Comparison of ENCODE assay signal across 25 cellular contexts in genomic region chrX:7240929-7241328, GRCh38.
DNase-seq lines count a peak whose midpoint lies in the region; ATAC-seq, FAIRE-seq and TF ChIP-seq lines count a peak whose summit lies in the region.
"Had no signal": no experiment of that assay in that cellular context is flagged by ENCODE, and none has a peak within 500 bp of the region (broad histone marks: within the 10 kb centered on the region; RNA-seq: fewer than 3 reads in every experiment).

No MANE protein-coding gene starts in this region.

- no peak for TF ChIP-seq POLR2A in A549 (IDR thresholded peaks at IDR 0.05; ENCODE audit: low read length)
- no peak for TF ChIP-seq POLR2A in IMR-90 (IDR thresholded peaks at IDR 0.05; ENCODE audit: low read depth, low read length)

- TF ChIP-seq RAD21 in A549 (conservative IDR thresholded peaks at IDR 0.05 in 1 of 2, IDR thresholded peaks at IDR 0.05 in 1 of 2) (no peak), IMR-90 (IDR thresholded peaks at IDR 0.05; ENCODE audit: low read length) (no peak)

- no peak overlapping the region for H4K91ac ChIP-seq in IMR-90 (ENCODE audit: insufficient read depth, low read depth, low read length)

- DNase-seq in A549 (ENCODE audit: low read depth in 1 of 2, low spot score in 1 of 2), result no peak
- DNase-seq in IMR-90, result no peak
- no peak for DNase-seq in kidney
- no peak for DNase-seq in NCI-H128 (lab: John Stamatoyannopoulos, UW; ENCODE audit: unreplicated experiment)
- no peak for DNase-seq in left lung
- DNase-seq in amniotic stem cell (lab: John Stamatoyannopoulos, UW), result no peak
- DNase-seq: 8988T; BE2C; C1 segment of cervical spinal cord; CD4-positive, alpha-beta memory T cell; CD4-positive, CD25-positive, alpha-beta regulatory T cell; CD8-positive, alpha-beta memory T cell; COR-L47; DMS 273 treated with DMSO at 0.1 percent for 48 hours; DMS153; DMS53; DMS79; DND-41; EL; GDM1 had no signal

- no peak overlapping the region for H2BK15ac ChIP-seq in IMR-90 (ENCODE audit: low read depth, low read length)

- no peaks in the 10 kb centered on the region for H3K79me1 ChIP-seq in IMR-90 (ENCODE audit: low read depth in 1 of 2, low read length in 2 of 2)

- H3K9me3 ChIP-seq in A549, result no peaks in the 10 kb centered on the region
- H3K9me3 ChIP-seq in IMR-90 (ENCODE audit: control insufficient read depth, insufficient read depth, low read length), result no peaks in the 10 kb centered on the region
- H3K9me3 ChIP-seq in kidney (ENCODE audit: control insufficient read depth in 1 of 2, low read length in 2 of 2), result no peaks in the 10 kb centered on the region
- H3K9me3 ChIP-seq in left lung, result no peaks in the 10 kb centered on the region
- H3K9me3 ChIP-seq: BE2C, BLaER1 had no signal

- no TSS peak for BruUV-seq in IMR-90 (replicated peaks; lab: Mats Ljungman, UMichigan)

- ATAC-seq in A549 (no peak), IMR-90 (ENCODE audit: low read depth) (no peak), left lung (no peak), GM19455 (IDR thresholded peaks at IDR 0.05; ENCODE audit: unreplicated experiment) (no peak)
- ATAC-seq: GM12878 had no signal

- in situ Hi-C loops in IMR-90 (cut with MboI; ENCODE audit: low sequenced_read_pairs), result no loop called here

- dilution Hi-C loops in IMR-90 (cut with HindIII; ENCODE audit: low sequenced_read_pairs, unreplicated experiment), result no loop called here

- H3K23ac ChIP-seq in IMR-90 (ENCODE audit: low read depth, low read length), result no peak overlapping the region

- H3K14ac ChIP-seq in IMR-90 (replicated peaks; ENCODE audit: low read depth, low read length), result no peak overlapping the region

- H3K36me3 ChIP-seq in IMR-90 (ENCODE audit: control insufficient read depth, insufficient read depth, low read length), result no peaks in the 10 kb centered on the region
- no peaks in the 10 kb centered on the region for H3K36me3 ChIP-seq in kidney (ENCODE audit: control insufficient read depth in 1 of 2, insufficient read depth in 2 of 2, low read length in 2 of 2)
- H3K36me3 ChIP-seq in left lung, result no peaks in the 10 kb centered on the region
- H3K36me3 ChIP-seq: BE2C, BLaER1 had no signal

- CTCF ChIA-PET in A549 (lab: Yijun Ruan, JAX), result interaction anchor here (0.6 kb wide), 1 partner anchor 35 kb away, joined by 3 read pairs; no protein-coding TSS in a partner anchor
- CTCF ChIA-PET in IMR-90 (lab: Yijun Ruan, JAX), result no interaction called here

- no peak overlapping the region for H3K4me2 ChIP-seq in A549
- H3K4me2 ChIP-seq in IMR-90 (ENCODE audit: low read depth, low read length), result no peak overlapping the region
- H3K4me2 ChIP-seq: BLaER1 had no signal

- POLR2A ChIA-PET in A549 (lab: Yijun Ruan, JAX), result no interaction called here
- POLR2A ChIA-PET in IMR-90 (lab: Charles Lee; ENCODE audit: unreplicated experiment), result no interaction called here

- H3K27ac ChIP-seq in A549, result no peak overlapping the region
- H3K27ac ChIP-seq in IMR-90 (ENCODE audit: insufficient read depth, low read length), result no peak overlapping the region
- H3K27ac ChIP-seq in kidney (ENCODE audit: low read depth in 2 of 2, low read length in 2 of 2), result no peak overlapping the region
- H3K27ac ChIP-seq in left lung, result no peak overlapping the region
- H3K27ac ChIP-seq: BLaER1 had no signal

- no peaks in the 10 kb centered on the region for H3K27me3 ChIP-seq in IMR-90 (ENCODE audit: control insufficient read depth, insufficient read depth, low read length)
- no peaks in the 10 kb centered on the region for H3K27me3 ChIP-seq in left lung
- H3K27me3 ChIP-seq: BE2C, BLaER1 had no signal

- no peak overlapping the region for H2BK120ac ChIP-seq in IMR-90 (ENCODE audit: low read depth, low read length)

- H2BK5ac ChIP-seq in IMR-90 (ENCODE audit: low read depth, low read length, poor library complexity, severe bottlenecking), result no peak overlapping the region

- no peak overlapping the region for H3K56ac ChIP-seq in IMR-90 (ENCODE audit: extremely low read depth, insufficient read depth, low read length)

- TF ChIP-seq CTCF in A549 (IDR thresholded peaks at IDR 0.05), result no peak
- no peak for TF ChIP-seq CTCF in IMR-90 (conservative IDR thresholded peaks at IDR 0.05; ENCODE audit: low read depth, low read length)
- no peak for TF ChIP-seq CTCF in kidney (IDR thresholded peaks at IDR 0.05; ENCODE audit: borderline replicate concordance, extremely low read depth, insufficient read depth)
- TF ChIP-seq CTCF in left lung (IDR thresholded peaks at IDR 0.05), result no peak

- 72% methylated on average over 2 of the region's 2 CpGs for WGBS in A549 (ENCODE audit: missing lambda C conversion rate)
- WGBS in IMR-90 (ENCODE audit: extremely low coverage in 2 of 2, insufficient read length in 1 of 2), 2 experiments, result no CpG with 5 or more reads among the region's 2 CpGs

- intact Hi-C loops in IMR-90 (cut with micrococcal nuclease) (no loop called here), kidney (cut with DNase I) (no loop called here), left lung (cut with DNase I) (no loop called here)

- H3K18ac ChIP-seq in IMR-90 (ENCODE audit: low read depth, low read length), result no peak overlapping the region

- H2AFZ ChIP-seq in IMR-90 (replicated peaks; ENCODE audit: low read length, poor library complexity), result no peak overlapping the region

- no peaks in the 10 kb centered on the region for H3K4me1 ChIP-seq in A549
- H3K4me1 ChIP-seq in IMR-90 (ENCODE audit: control insufficient read depth, insufficient read depth, low read length), result no peaks in the 10 kb centered on the region
- no peaks in the 10 kb centered on the region for H3K4me1 ChIP-seq in kidney (ENCODE audit: control insufficient read depth in 1 of 2, insufficient read depth in 1 of 2, low read depth in 1 of 2, low read length in 2 of 2)
- H3K4me1 ChIP-seq in left lung, result peaks cover 0 to 2% of the 10 kb centered on the region in 2 donors
- H3K4me1 ChIP-seq: BE2C had no signal

- H3K4me3 ChIP-seq in A549 (no peak overlapping the region), IMR-90 (ENCODE audit: insufficient read depth, low read depth, low read length) (no peak overlapping the region), kidney (ENCODE audit: low read length in 2 of 2) (no peak overlapping the region), left lung (no peak overlapping the region)
- H3K4me3 ChIP-seq: BLaER1, GM12878 had no signal

- FAIRE-seq in A549 (lab: Jason Lieb, UNC) (no peak), colon (lab: Jason Lieb, UNC) (peak; percentile 87), kidney (lab: Jason Lieb, UNC) (peak; percentile 32)
- FAIRE-seq: A204.1, GM12878 had no signal

- H2AK9ac ChIP-seq in IMR-90 (replicated peaks; ENCODE audit: low read depth, low read length, poor library complexity), result no peak overlapping the region

- no peak overlapping the region for H3K4ac ChIP-seq in IMR-90 (ENCODE audit: low read depth, low read length)

- no peak overlapping the region for H4K8ac ChIP-seq in IMR-90 (ENCODE audit: low read depth in 2 of 2, low read length in 2 of 2)

- no peak for TF ChIP-seq EP300 in A549 (IDR thresholded peaks at IDR 0.05)

- H2AK5ac ChIP-seq in IMR-90 (ENCODE audit: low read depth, low read length), result no peak overlapping the region

- no peak overlapping the region for H3K9ac ChIP-seq in IMR-90 (ENCODE audit: low read depth, low read length)
- H3K9ac ChIP-seq in kidney (ENCODE audit: low read length in 2 of 2), result no peak overlapping the region
- H3K9ac ChIP-seq: BLaER1 had no signal

- no peaks in the 10 kb centered on the region for H3K9me1 ChIP-seq in IMR-90 (ENCODE audit: insufficient read depth, low read length)

- H4K5ac ChIP-seq in IMR-90 (ENCODE audit: low read depth, low read length), result no peak overlapping the region

- H4K20me1 ChIP-seq in IMR-90 (ENCODE audit: insufficient read depth, low read length), result no peaks in the 10 kb centered on the region
- H4K20me1 ChIP-seq: BLaER1 had no signal

- H2BK20ac ChIP-seq in IMR-90 (ENCODE audit: low read depth, low read length), result no peak overlapping the region

TF ChIP-seq in A549, 52 proteins besides CTCF, POLR2A, EP300 and RAD21:
- TF ChIP-seq, protein P1, sequence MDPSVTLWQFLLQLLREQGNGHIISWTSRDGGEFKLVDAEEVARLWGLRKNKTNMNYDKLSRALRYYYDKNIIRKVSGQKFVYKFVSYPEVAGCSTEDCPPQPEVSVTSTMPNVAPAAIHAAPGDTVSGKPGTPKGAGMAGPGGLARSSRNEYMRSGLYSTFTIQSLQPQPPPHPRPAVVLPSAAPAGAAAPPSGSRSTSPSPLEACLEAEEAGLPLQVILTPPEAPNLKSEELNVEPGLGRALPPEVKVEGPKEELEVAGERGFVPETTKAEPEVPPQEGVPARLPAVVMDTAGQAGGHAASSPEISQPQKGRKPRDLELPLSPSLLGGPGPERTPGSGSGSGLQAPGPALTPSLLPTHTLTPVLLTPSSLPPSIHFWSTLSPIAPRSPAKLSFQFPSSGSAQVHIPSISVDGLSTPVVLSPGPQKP (IDR thresholded peaks at IDR 0.05; ENCODE audit: low read depth, low read length), result no peak
- TF ChIP-seq MAFK (IDR thresholded peaks at IDR 0.05; ENCODE audit: partially characterized antibody), result peak; percentile 74
- TF ChIP-seq HOXB13 (CRISPR knock-in tag; IDR thresholded peaks at IDR 0.05; ENCODE audit: low read depth), result no peak
- TF ChIP-seq GATA3 (IDR thresholded peaks at IDR 0.05; ENCODE audit: borderline replicate concordance), result no peak

TF ChIP-seq in IMR-90, 13 proteins besides CTCF, POLR2A, EP300 and RAD21:
- no peak for TF ChIP-seq RCOR1 (IDR thresholded peaks at IDR 0.05; ENCODE audit: insufficient replicate concordance, low read length)
- peak; percentile 52 for TF ChIP-seq MAFK (IDR thresholded peaks at IDR 0.05; ENCODE audit: low read depth, low read length)
